Comparison of ENCODE assay signal across 14 cellular contexts in the genomic region with DNA sequence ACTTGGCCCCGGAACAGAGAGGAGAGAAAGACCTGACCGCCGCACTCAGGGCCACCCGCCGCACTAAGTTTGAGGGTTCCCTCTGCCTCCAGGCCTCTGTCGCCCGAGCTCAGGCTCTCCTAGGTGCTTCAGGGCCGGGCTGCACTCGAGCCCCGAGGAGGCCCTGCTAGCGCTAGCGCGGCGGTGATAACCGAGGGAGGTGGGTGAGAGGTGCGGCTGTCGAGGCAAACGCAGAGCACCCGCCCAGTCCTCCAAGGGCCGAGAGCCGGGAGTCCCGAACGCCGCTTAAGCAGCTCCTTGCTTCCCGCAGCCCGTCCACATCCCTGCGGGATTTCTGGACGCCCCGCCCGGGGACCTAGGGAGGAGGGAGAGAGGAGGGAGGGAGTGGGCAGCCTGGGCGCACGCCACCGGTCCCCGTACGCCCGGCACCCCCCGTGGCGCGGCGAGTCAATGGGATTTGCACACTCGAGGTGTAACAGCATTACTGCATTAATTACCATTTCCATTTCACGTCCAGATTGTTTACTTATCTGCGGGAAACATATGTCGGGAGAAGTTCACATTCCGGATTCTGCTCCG. TPM values are rescaled to one million over a fixed set of nuclear protein-coding genes. Genes with fewer than 3 reads are reported as not detected.
DNase-seq lines count a peak whose midpoint lies in the region; ATAC-seq and TF ChIP-seq lines count a peak whose summit lies in the region.
"Had no signal": no experiment of that assay in that cellular context is flagged by ENCODE, and none has a peak within 500 bp of the region (broad histone marks: within the 10 kb centered on the region; RNA-seq: fewer than 3 reads in every experiment).

No MANE protein-coding gene starts in this region.

- peak; percentile 10; the same call in 1 of the 3 replicates for ATAC-seq in RWPE2 (ENCODE audit: low read depth)
- ATAC-seq: activated CD8-positive, alpha-beta T cell treated with anti-CD3 and anti-CD28 coated beads, Interleukin-2, amount 10 ng/mL, durations not matched to agents 7 days and 5 days had no signal

- H3K9ac ChIP-seq in smooth muscle cell (ENCODE audit: low read depth): no peak overlapping the region

- WGBS in smooth muscle cell (ENCODE audit: low lambda C conversion rate): 2% methylated on average over 46 of the region's 46 CpGs

- no peaks in the 10 kb centered on the region for H4K20me1 ChIP-seq in smooth muscle cell (ENCODE audit: low read depth)

- H3F3A ChIP-seq in smooth muscle cell (ENCODE audit: low read depth): no peaks in the 10 kb centered on the region

- H3K27me3 ChIP-seq in RWPE2 (ENCODE audit: insufficient read depth, poor library complexity, severe bottlenecking) (peaks cover 100% of the 10 kb centered on the region), smooth muscle cell (ENCODE audit: low read depth) (peaks cover 100% of the 10 kb centered on the region)

- H3K4me3 ChIP-seq in RWPE2 (ENCODE audit: severe bottlenecking) (no peak overlapping the region), iPS-18c (ENCODE audit: insufficient read depth, low read depth, low read length) (peak overlapping the region; percentile 2), smooth muscle cell (peak overlapping the region; percentile 15)
- H3K4me3 ChIP-seq: SJCRH30 had no signal

- H2AFZ ChIP-seq in smooth muscle cell (ENCODE audit: low read depth): no peak overlapping the region

- TF ChIP-seq CTCF in RWPE2 (IDR thresholded peaks at IDR 0.05; ENCODE audit: poor library complexity, severe bottlenecking) (no peak), smooth muscle cell (IDR thresholded peaks at IDR 0.05; ENCODE audit: borderline replicate concordance, insufficient read depth, poor library complexity, severe bottlenecking) (no peak)

- H3K27ac ChIP-seq in RWPE2 (ENCODE audit: poor library complexity, severe bottlenecking): no peak overlapping the region
- H3K27ac ChIP-seq in smooth muscle cell (ENCODE audit: low read depth): no peak overlapping the region
- H3K27ac ChIP-seq: breast epithelium, SJCRH30 had no signal

- H3K4me1 ChIP-seq in RWPE2 (ENCODE audit: insufficient read depth, poor library complexity, severe bottlenecking) (no peaks in the 10 kb centered on the region), smooth muscle cell (ENCODE audit: low read depth) (peaks cover 50% of the 10 kb centered on the region)
- H3K4me1 ChIP-seq: SJCRH30 had no signal

- peak; percentile 60 for DNase-seq in NCI-H748 (lab: John Stamatoyannopoulos, UW; ENCODE audit: unreplicated experiment)
- DNase-seq in NCI-H748 treated with DMSO at 0.1 percent for 48 hours (lab: John Stamatoyannopoulos, UW): no peak
- DNase-seq in RWPE2 (ENCODE audit: low spot score): no peak
- no peak for DNase-seq in smooth muscle cell (lab: John Stamatoyannopoulos, UW; ENCODE audit: unreplicated experiment)
- no peak for DNase-seq in hypothalamus (lab: John Stamatoyannopoulos, UW)
- no peak for DNase-seq in effector CD8-positive, alpha-beta T cell (lab: John Stamatoyannopoulos, UW)
- DNase-seq in dedifferentiated amniotic fluid mesenchymal stem cell (ENCODE audit: extremely low spot score): no peak
- DNase-seq: activated CD8-positive, alpha-beta T cell treated with anti-CD3 and anti-CD28 coated beads, Interleukin-2, amount 10 ng/mL, durations not matched to agents 7 days and 5 days; foreskin melanocyte; NCI-H1694; SJCRH30 had no signal

- no peaks in the 10 kb centered on the region for H3K79me2 ChIP-seq in smooth muscle cell (ENCODE audit: low read depth)

- H3K9me3 ChIP-seq in RWPE2 (ENCODE audit: severe bottlenecking) (no peaks in the 10 kb centered on the region), iPS-18c (ENCODE audit: control insufficient read depth, insufficient read depth, low read length) (no peaks in the 10 kb centered on the region), smooth muscle cell (replicated peaks; ENCODE audit: low read depth) (no peaks in the 10 kb centered on the region)
- H3K9me3 ChIP-seq: breast epithelium, SJCRH30 had no signal

- no peaks in the 10 kb centered on the region for H3K36me3 ChIP-seq in RWPE2 (ENCODE audit: low read depth)
- no peaks in the 10 kb centered on the region for H3K36me3 ChIP-seq in smooth muscle cell (ENCODE audit: low read depth)
- H3K36me3 ChIP-seq: breast epithelium, SJCRH30 had no signal

- peak overlapping the region; percentile 81 for H3K4me2 ChIP-seq in smooth muscle cell

RNA-seq across cellular contexts. Expression of gene SOX14, which starts 6.8 kb away (rescaled TPM):
- total RNA-seq in smooth muscle cell: not detected in 2 replicates
- 0.17 TPM in 1 of 2 replicates, not detected in the other for polyA plus RNA-seq in smooth muscle cell
- total RNA-seq: activated CD8-positive, alpha-beta T cell treated with anti-CD3 and anti-CD28 coated beads, Interleukin-2, amount 10 ng/mL, durations not matched to agents 7 days and 5 days; breast epithelium; SJCRH30; ureter had no signal
